13 cellular contexts compared by ENCODE assay signal in genomic region chr3:170585937-170586310, GRCh38. TPM values are rescaled to one million over a fixed set of nuclear protein-coding genes. Genes with fewer than 3 reads are reported as not detected.
DNase-seq lines count a peak whose midpoint lies in the region; ATAC-seq, FAIRE-seq and TF ChIP-seq lines count a peak whose summit lies in the region.
"Had no signal": no experiment of that assay in that cellular context is flagged by ENCODE, and none has a peak within 500 bp of the region (broad histone marks: within the 10 kb centered on the region; RNA-seq: fewer than 3 reads in every experiment).

Gene SLC7A14 (minus strand): TSS chr3:170586075. CDS start chr3:170526936, 59,139 bp downstream.

- TF ChIP-seq CTCF in astrocyte (IDR thresholded peaks at IDR 0.05; ENCODE audit: insufficient read depth, low read depth, low read length), result no peak
- TF ChIP-seq CTCF in suprapubic skin (IDR thresholded peaks at IDR 0.05), result no peak
- TF ChIP-seq CTCF in GM20000 (IDR thresholded peaks at IDR 0.05; ENCODE audit: extremely low read depth, missing control alignments), result no peak
- TF ChIP-seq CTCF in esophagus squamous epithelium (IDR thresholded peaks at IDR 0.05), result no peak

- H2AFZ ChIP-seq in astrocyte (ENCODE audit: low read depth, low read length), result no peak within 1 kb of the TSS

- H3K4me1 Mint-ChIP-seq in astrocyte (ENCODE audit: low read depth, unreplicated experiment), result no peaks in the 10 kb centered on the region
- H3K4me1 Mint-ChIP-seq: CD14-positive monocyte had no signal

- peak within 1 kb of the TSS; percentile 73 for H3K4me3 Mint-ChIP-seq in astrocyte (ENCODE audit: unreplicated experiment)

- H3K36me3 Mint-ChIP-seq in astrocyte (ENCODE audit: low read depth, unreplicated experiment), result no peaks in the 10 kb centered on the region

- no peaks in the 10 kb centered on the region for H3K79me2 ChIP-seq in astrocyte (ENCODE audit: insufficient read depth, low read length)

- H3K27ac ChIP-seq in astrocyte (ENCODE audit: low read depth, low read length) (no peak within 1 kb of the TSS), suprapubic skin (no peak within 1 kb of the TSS), esophagus squamous epithelium (no peak within 1 kb of the TSS)

- H3K27me3 Mint-ChIP-seq in astrocyte (ENCODE audit: low read depth, unreplicated experiment), result peaks cover 58% of the 10 kb centered on the region

- H4K20me1 ChIP-seq in astrocyte (ENCODE audit: insufficient read depth, low read length), result no peaks in the 10 kb centered on the region

- intact Hi-C loops in esophagus squamous epithelium (cut with DNase I), result no loop called here

- FAIRE-seq in astrocyte (lab: Jason Lieb, UNC), result no peak
- FAIRE-seq: small intestine, urothelium cell line had no signal

- peaks cover 5% of the 10 kb centered on the region for H3K4me1 ChIP-seq in astrocyte (ENCODE audit: insufficient read depth, low read length)
- no peaks in the 10 kb centered on the region for H3K4me1 ChIP-seq in iPS-15b (ENCODE audit: control insufficient read depth, insufficient read depth, low read length)
- H3K4me1 ChIP-seq in suprapubic skin, result peaks cover 12% of the 10 kb centered on the region
- H3K4me1 ChIP-seq in esophagus squamous epithelium, result peaks cover 0 to 15% (median 0%) of the 10 kb centered on the region in 3 donors

- peaks cover 47% of the 10 kb centered on the region for H3K27me3 ChIP-seq in astrocyte (ENCODE audit: insufficient read depth, low read length)
- H3K27me3 ChIP-seq in iPS-15b (ENCODE audit: control insufficient read depth, insufficient read depth, low read length), result peaks cover 36% of the 10 kb centered on the region
- peaks cover 42% of the 10 kb centered on the region for H3K27me3 ChIP-seq in suprapubic skin
- H3K27me3 ChIP-seq in esophagus squamous epithelium, result peaks cover 0 to 79% (median 12%) of the 10 kb centered on the region in 4 donors

- H3K36me3 ChIP-seq in astrocyte (ENCODE audit: insufficient read depth, low read length) (no peaks in the 10 kb centered on the region), iPS-15b (ENCODE audit: control insufficient read depth, insufficient read depth, low read length) (no peaks in the 10 kb centered on the region), suprapubic skin (no peaks in the 10 kb centered on the region), esophagus squamous epithelium (no peaks in the 10 kb centered on the region)

- peak; percentile 55 for DNase-seq in NCI-H748 (lab: John Stamatoyannopoulos, UW; ENCODE audit: unreplicated experiment)
- DNase-seq in NCI-H748 treated with DMSO at 0.1 percent for 48 hours (lab: John Stamatoyannopoulos, UW), result no peak
- DNase-seq in astrocyte (ENCODE audit: low read depth), result no peak
- DNase-seq in suprapubic skin (ENCODE audit: low spot score in 2 of 2), result no peak
- no peak for DNase-seq in GM20000 (ENCODE audit: low spot score)
- no peak for DNase-seq in esophagus squamous epithelium (lab: John Stamatoyannopoulos, UW)
- DNase-seq: cortex of kidney, KG1, small intestine had no signal

- H3K4me3 ChIP-seq in astrocyte (ENCODE audit: insufficient read depth, low read depth, low read length), result peak within 1 kb of the TSS; percentile 25
- H3K4me3 ChIP-seq in iPS-15b (ENCODE audit: low read depth, low read length), result peak within 1 kb of the TSS; percentile 63
- peak within 1 kb of the TSS; percentile 28 for H3K4me3 ChIP-seq in suprapubic skin
- H3K4me3 ChIP-seq in esophagus squamous epithelium, result peak within 1 kb of the TSS in 2 of 4 donors; percentile 11 to 44

- TF ChIP-seq POLR2A in suprapubic skin (IDR thresholded peaks at IDR 0.05) (no peak), esophagus squamous epithelium (IDR thresholded peaks at IDR 0.05) (no peak)

- peak within 1 kb of the TSS; percentile 84 for H3K4me2 ChIP-seq in astrocyte (ENCODE audit: low read length)

- WGBS in suprapubic skin, result 23% methylated on average over 6 of the region's 12 CpGs
- 6% methylated on average over 8 of the region's 12 CpGs; no CpG with 5 or more reads in 1 of the 2 donors for WGBS in esophagus squamous epithelium, 2 donors

- no peak within 1 kb of the TSS for H3K9ac ChIP-seq in astrocyte (ENCODE audit: low read length)
- H3K9ac ChIP-seq in iPS-15b (ENCODE audit: low read depth, low read length), result no peak within 1 kb of the TSS

- no peak for ATAC-seq in GM19397 (IDR thresholded peaks at IDR 0.05; ENCODE audit: unreplicated experiment)

- no peak for TF ChIP-seq EP300 in suprapubic skin (IDR thresholded peaks at IDR 0.05)

- H3K9me3 Mint-ChIP-seq in astrocyte (ENCODE audit: unreplicated experiment), result no peaks in the 10 kb centered on the region

- H3K27ac Mint-ChIP-seq in astrocyte (ENCODE audit: unreplicated experiment), result no peak within 1 kb of the TSS
- H3K27ac Mint-ChIP-seq: CD14-positive monocyte had no signal

- H3K9me3 ChIP-seq in astrocyte (ENCODE audit: insufficient read depth, low read depth, low read length), result no peaks in the 10 kb centered on the region
- no peaks in the 10 kb centered on the region for H3K9me3 ChIP-seq in iPS-15b (ENCODE audit: control insufficient read depth, insufficient read depth, low read length)
- H3K9me3 ChIP-seq in suprapubic skin, result no peaks in the 10 kb centered on the region
- no peaks in the 10 kb centered on the region for H3K9me3 ChIP-seq in esophagus squamous epithelium

RNA-seq across cellular contexts. Expression of gene SLC7A14, which starts in this region (rescaled TPM):
- total RNA-seq in astrocyte (0.23 TPM in 1 of 2 replicates, not detected in the other), suprapubic skin (not detected), esophagus squamous epithelium (under 1 TPM in 1 of 4 donors, not detected in 3; under 0.01 TPM)
